ENCODE assay signal across 12 cellular contexts in the genomic region with DNA sequence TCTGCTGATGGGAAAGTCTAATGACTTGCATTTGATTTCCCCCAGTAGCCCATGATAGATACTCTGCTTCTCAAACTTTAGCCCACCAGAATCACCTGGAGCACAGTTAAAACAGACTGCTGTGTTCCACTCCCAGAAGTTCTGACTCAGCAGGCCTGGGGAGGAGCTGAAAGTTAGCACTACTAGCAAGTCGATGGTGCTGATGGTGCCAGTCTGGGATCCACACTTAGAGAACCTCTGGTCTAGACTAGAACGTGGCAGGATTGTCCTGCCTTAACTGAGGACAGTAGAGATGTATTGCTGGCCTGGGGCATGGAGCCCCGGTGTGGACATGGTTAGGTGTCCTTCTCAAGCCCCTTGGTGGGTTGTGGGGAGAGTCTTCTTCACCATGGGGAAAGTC.
"Had no signal": no experiment of that assay in that cellular context is flagged by ENCODE, and none has a peak within 500 bp of the region (broad histone marks: within the 10 kb centered on the region; RNA-seq: fewer than 3 reads in every experiment).

No MANE protein-coding gene starts in this region.

- H3K4me1 ChIP-seq: sigmoid colon, testis had no signal

- H3K36me3 ChIP-seq: esophagus muscularis mucosa, sigmoid colon had no signal

- DNase-seq: activated effector memory CD4-positive, alpha-beta T cell treated with Interleukin-2 at 50 U/mL for 16 hours; activated T-cell treated with anti-CD3 and anti-CD28 coated beads for 4 hours; immature natural killer cell; left cardiac atrium; midbrain; posterior cingulate gyrus; sigmoid colon; stimulated activated naive CD8-positive, alpha-beta T cell treated with anti-CD3 and anti-CD28 coated beads, Interleukin-15, amount 100 ng/mL, for 72 hours; testis had no signal

- H3K4me3 Mint-ChIP-seq: T-helper 2 cell treated with Interferon-gamma antibody and Interleukin-4, amounts not matched to agents 5 μg/mL and 100 μg/mL, for 36 hours had no signal

- H3K9me3 Mint-ChIP-seq: immature natural killer cell; stimulated activated naive CD8-positive, alpha-beta T cell treated with anti-CD3 and anti-CD28 coated beads, Interleukin-15, amount 100 ng/mL, for 72 hours; T-helper 2 cell treated with Interferon-gamma antibody and Interleukin-4, amounts not matched to agents 5 μg/mL and 100 μg/mL, for 36 hours had no signal

- H3K27ac ChIP-seq: esophagus muscularis mucosa, sigmoid colon, testis had no signal

- H3K27me3 ChIP-seq: esophagus muscularis mucosa, testis had no signal

- H3K27ac Mint-ChIP-seq: T-helper 2 cell treated with Interferon-gamma antibody and Interleukin-4, amounts not matched to agents 5 μg/mL and 100 μg/mL, for 36 hours had no signal

- ATAC-seq: left cardiac atrium; stimulated activated naive CD8-positive, alpha-beta T cell treated with anti-CD3 and anti-CD28 coated beads, Interleukin-15, amount 100 ng/mL, for 72 hours had no signal

- H3K9me3 ChIP-seq: esophagus muscularis mucosa, sigmoid colon, testis had no signal

- H3K4me3 ChIP-seq: esophagus muscularis mucosa, lung, sigmoid colon, testis had no signal
